In genomic region chr7:5543361-5543760, GRCh38 we compare ENCODE assay signal across 22 cellular contexts. TPM values are rescaled to one million over a fixed set of nuclear protein-coding genes. Genes with fewer than 3 reads are reported as not detected.
A peak's percentile ranks its signal among the peaks of the same experiment; 100 is the strongest.
DNase-seq lines count a peak whose midpoint lies in the region; ATAC-seq, FAIRE-seq and TF ChIP-seq lines count a peak whose summit lies in the region.
"Had no signal": no experiment of that assay in that cellular context is flagged by ENCODE, and none has a peak within 500 bp of the region (broad histone marks: within the 10 kb centered on the region; RNA-seq: fewer than 3 reads in every experiment).

No MANE protein-coding gene starts in this region.

- H3F3A ChIP-seq in PC-3 (ENCODE audit: low read length, unreplicated experiment) (no peaks in the 10 kb centered on the region), neural progenitor cell (ENCODE audit: low read depth) (no peaks in the 10 kb centered on the region)

- H3K79me2 ChIP-seq in PC-3 (ENCODE audit: low read length) (no peaks in the 10 kb centered on the region), neural progenitor cell (ENCODE audit: low read depth) (no peaks in the 10 kb centered on the region), trophoblast cell (ENCODE audit: control insufficient read depth, insufficient read depth, low read length, poor library complexity) (no peaks in the 10 kb centered on the region)

- H3K9me3 ChIP-seq in PC-3 (ENCODE audit: low read length) = no peaks in the 10 kb centered on the region
- no peaks in the 10 kb centered on the region for H3K9me3 ChIP-seq in neural progenitor cell (ENCODE audit: low read depth)
- peaks cover 2% of the 10 kb centered on the region for H3K9me3 ChIP-seq in trophoblast cell (ENCODE audit: insufficient read depth, low read depth, low read length)
- H3K9me3 ChIP-seq: SK-N-SH had no signal

- H3K36me3 Mint-ChIP-seq in neural progenitor cell = no peaks in the 10 kb centered on the region
- H3K36me3 Mint-ChIP-seq: CD4-positive, CD25-positive, alpha-beta regulatory T cell had no signal

- no peak overlapping the region for H3K23ac ChIP-seq in trophoblast cell (ENCODE audit: low read length)

- intact Hi-C loops in PC-3 (cut with micrococcal nuclease) = no loop called here

- CTCF ChIA-PET in PC-3 (lab: Charles Lee) = no interaction called here

- H3K14ac ChIP-seq in trophoblast cell (ENCODE audit: low read length) = no peak overlapping the region

- H4K91ac ChIP-seq in trophoblast cell (ENCODE audit: low read depth, low read length) = no peak overlapping the region

- H4K8ac ChIP-seq in trophoblast cell (ENCODE audit: low read depth, low read length) = no peak overlapping the region

- no peaks in the 10 kb centered on the region for H3K9me2 ChIP-seq in PC-3 (replicated peaks; ENCODE audit: low read length)
- H3K9me2 ChIP-seq: SK-N-SH had no signal

- peaks cover 2% of the 10 kb centered on the region for H3K4me1 Mint-ChIP-seq in neural progenitor cell

- H2AFZ ChIP-seq in PC-3 (ENCODE audit: low read length) (no peak overlapping the region), neural progenitor cell (replicated peaks) (no peak overlapping the region), trophoblast cell (ENCODE audit: insufficient read depth, low read length, poor library complexity) (no peak overlapping the region)

- ATAC-seq in PC-3 (peak; percentile 33; the same call in 1 of the 2 replicates), GM18519 (IDR thresholded peaks at IDR 0.05; ENCODE audit: low FRiP score, unreplicated experiment) (no peak)

- WGBS in trophoblast cell (ENCODE audit: extremely low coverage, insufficient coverage, insufficient read length) = no CpG with 5 or more reads among the region's 6 CpGs

- H3K4me3 ChIP-seq in PC-3 (ENCODE audit: low read length) (no peak overlapping the region), bronchial epithelial cell (ENCODE audit: low read depth, low read length) (no peak overlapping the region), neural progenitor cell (no peak overlapping the region), trophoblast cell (ENCODE audit: low read depth, low read length) (no peak overlapping the region)

- no peaks in the 10 kb centered on the region for H3K79me1 ChIP-seq in trophoblast cell (ENCODE audit: low read length)

- H2BK5ac ChIP-seq in trophoblast cell (ENCODE audit: low read depth, low read length, poor library complexity) = no peak overlapping the region

- no peak overlapping the region for H4K12ac ChIP-seq in trophoblast cell (ENCODE audit: low read depth, low read length)

- H3K9ac ChIP-seq in PC-3 (ENCODE audit: low read length) = no peak overlapping the region
- no peak overlapping the region for H3K9ac ChIP-seq in neural progenitor cell
- H3K9ac ChIP-seq in trophoblast cell (ENCODE audit: low read length) = no peak overlapping the region
- H3K9ac ChIP-seq: SK-N-SH had no signal

- H3K4me2 ChIP-seq in PC-3 (ENCODE audit: low read length) (no peak overlapping the region), neural progenitor cell (no peak overlapping the region), trophoblast cell (ENCODE audit: low read length) (no peak overlapping the region)
- H3K4me2 ChIP-seq: SK-N-SH had no signal

- POLR2A ChIA-PET in PC-3 (lab: Charles Lee; ENCODE audit: unreplicated experiment) = interaction anchor here (0.7 kb wide), 1 partner anchor 20 kb away, joined by 9 read pairs; no protein-coding TSS in a partner anchor

- H3K27me3 Mint-ChIP-seq in neural progenitor cell (ENCODE audit: insufficient read depth, low read depth) = peaks cover 8% of the 10 kb centered on the region

- H3K27ac ChIP-seq in PC-3 (ENCODE audit: low read length) (no peak overlapping the region), neural progenitor cell (no peak overlapping the region), trophoblast cell (ENCODE audit: low read depth, low read length) (no peak overlapping the region)

- H3K4me1 ChIP-seq in PC-3 (ENCODE audit: insufficient read depth, low read length) (no peaks in the 10 kb centered on the region), neural progenitor cell (no peaks in the 10 kb centered on the region), trophoblast cell (ENCODE audit: control insufficient read depth in 1 of 2, insufficient read depth in 2 of 2, low read length in 2 of 2) (no peaks in the 10 kb centered on the region)

- no peaks in the 10 kb centered on the region for H4K20me1 ChIP-seq in PC-3 (ENCODE audit: low read length)
- no peaks in the 10 kb centered on the region for H4K20me1 ChIP-seq in neural progenitor cell (ENCODE audit: low read depth)

- H2BK12ac ChIP-seq in trophoblast cell (ENCODE audit: low read length) = no peak overlapping the region

- H3K4ac ChIP-seq in trophoblast cell (ENCODE audit: low read depth, low read length) = no peak overlapping the region

- H2BK120ac ChIP-seq in trophoblast cell (ENCODE audit: insufficient read depth, low read length, poor library complexity) = no peak overlapping the region

- peak overlapping the region; percentile 30 for H3K4me3 Mint-ChIP-seq in neural progenitor cell
- H3K4me3 Mint-ChIP-seq: CD4-positive, CD25-positive, alpha-beta regulatory T cell had no signal

- BruUV-seq in PC-3 (replicated peaks; lab: Mats Ljungman, UMichigan) = no TSS peak

- H3K9me3 Mint-ChIP-seq in neural progenitor cell = no peaks in the 10 kb centered on the region

- no peak overlapping the region for H3K27ac Mint-ChIP-seq in neural progenitor cell
- H3K27ac Mint-ChIP-seq: CD4-positive, CD25-positive, alpha-beta regulatory T cell had no signal

- TF ChIP-seq CTCF in PC-3 (conservative IDR thresholded peaks at IDR 0.05; ENCODE audit: low read depth, low read length) (no peak), bronchial epithelial cell (IDR thresholded peaks at IDR 0.05; ENCODE audit: insufficient read depth, low read length, severe bottlenecking) (no peak), neural progenitor cell (IDR thresholded peaks at IDR 0.05) (no peak)

- no peaks in the 10 kb centered on the region for H3K36me3 ChIP-seq in PC-3 (ENCODE audit: low read depth, low read length)
- H3K36me3 ChIP-seq in bronchial epithelial cell (ENCODE audit: control insufficient read depth, insufficient read depth, low read length) = no peaks in the 10 kb centered on the region
- no peaks in the 10 kb centered on the region for H3K36me3 ChIP-seq in neural progenitor cell
- H3K36me3 ChIP-seq in trophoblast cell (ENCODE audit: control insufficient read depth in 1 of 2, insufficient read depth in 2 of 2, low read length in 2 of 2) = no peaks in the 10 kb centered on the region

- no peak overlapping the region for H2AK5ac ChIP-seq in trophoblast cell (ENCODE audit: low read length)

- peak; percentile 44 for DNase-seq in HT1080 (ENCODE audit: low read depth)
- no peak for DNase-seq in PC-3
- peak; percentile 31 for DNase-seq in bronchial epithelial cell (ENCODE audit: low read depth)
- DNase-seq in neural progenitor cell (ENCODE audit: low spot score) = no peak
- DNase-seq in trophoblast cell = no peak
- no peak for DNase-seq in activated CD8-positive, alpha-beta memory T cell treated with anti-CD3 and anti-CD28 coated beads, Interleukin-2, amount 50 U/mL, for 48 hours
- no peak for DNase-seq in NCI-H2081 (lab: John Stamatoyannopoulos, UW)
- DNase-seq: CD4-positive, CD25-positive, alpha-beta regulatory T cell; DMS79 treated with DMSO at 0.1 percent for 48 hours; KBM-7; MM.1S; NCI-H1105 treated with DMSO at 0.1 percent for 48 hours; NCI-H2029 treated with DMSO at 0.1 percent for 48 hours; NCI-H2171; NCI-H524 treated with DMSO at 0.1 percent for 48 hours; RPMI8226; SHP77 treated with DMSO at 0.1 percent for 48 hours; SK-N-SH had no signal

- no peak for FAIRE-seq in bronchial epithelial cell (lab: Jason Lieb, UNC)
- FAIRE-seq: GM12891, GM18507, GM19239 had no signal

- H3K18ac ChIP-seq in trophoblast cell (ENCODE audit: low read length) = no peak overlapping the region

- no peaks in the 10 kb centered on the region for H3K27me3 ChIP-seq in PC-3 (ENCODE audit: low read length)
- no peaks in the 10 kb centered on the region for H3K27me3 ChIP-seq in bronchial epithelial cell (ENCODE audit: control insufficient read depth, insufficient read depth, low read length)
- H3K27me3 ChIP-seq in neural progenitor cell = no peaks in the 10 kb centered on the region
- no peaks in the 10 kb centered on the region for H3K27me3 ChIP-seq in trophoblast cell (ENCODE audit: insufficient read depth, low read length)

RNA-seq across cellular contexts. Expression of gene ACTB, which starts 13.0 kb away (rescaled TPM):
- total RNA-seq in HT1080 (2014; rRNA removed; shearing (Covaris generic)) = 3,371 and 6,770 TPM in 2 replicates
- 6,796 and 8,116 TPM in 2 replicates for polyA plus RNA-seq in HT1080 (2015; cell fraction: cytosol; rRNA removed)
- polyA plus RNA-seq in HT1080 (2015; cell fraction: nucleus; rRNA removed) = 4,498 and 5,171 TPM in 2 replicates
- total RNA-seq in PC-3 (2014; rRNA removed) (1,825 and 2,289 TPM in 2 replicates), bronchial epithelial cell (1,767 and 1,838 TPM in 2 replicates), neural progenitor cell (ENCODE audit: low replicate concordance) (1,381 and 2,318 TPM in 2 replicates)
- 11,522 and 11,821 TPM in 2 replicates for polyA plus RNA-seq in trophoblast cell (2013)

RNA-seq across cellular contexts. Expression of gene FBXL18, which starts 29.8 kb away (rescaled TPM):
- 12.1 and 17.6 TPM in 2 replicates for total RNA-seq in HT1080 (2014; rRNA removed; shearing (Covaris generic))
- polyA plus RNA-seq in HT1080 (2015; cell fraction: cytosol; rRNA removed) = 10.8 and 11.7 TPM in 2 replicates
- polyA plus RNA-seq in HT1080 (2015; cell fraction: nucleus; rRNA removed) = 20.9 and 23.0 TPM in 2 replicates
- total RNA-seq in PC-3 (2014; rRNA removed) (10.2 and 16.2 TPM in 2 replicates), bronchial epithelial cell (3.2 and 5.1 TPM in 2 replicates), neural progenitor cell (ENCODE audit: low replicate concordance) (3.3 and 6.7 TPM in 2 replicates)
- polyA plus RNA-seq in trophoblast cell (2013) = 10.7 and 11.6 TPM in 2 replicates

RNA-seq across cellular contexts. Expression of gene FSCN1, which starts 49.3 kb away (rescaled TPM):
- total RNA-seq in HT1080 (2014; rRNA removed; shearing (Covaris generic)) = 302 and 373 TPM in 2 replicates
- 307 and 322 TPM in 2 replicates for polyA plus RNA-seq in HT1080 (2015; cell fraction: cytosol; rRNA removed)
- 265 and 273 TPM in 2 replicates for polyA plus RNA-seq in HT1080 (2015; cell fraction: nucleus; rRNA removed)
- total RNA-seq in PC-3 (2014; rRNA removed) = 318 and 403 TPM in 2 replicates
- 182 and 253 TPM in 2 replicates for total RNA-seq in bronchial epithelial cell
- total RNA-seq in neural progenitor cell (ENCODE audit: low replicate concordance) = 76.3 and 256 TPM in 2 replicates
- 507 and 526 TPM in 2 replicates for polyA plus RNA-seq in trophoblast cell (2013)

Comparison
In these comparisons a context has a peak if more than half of its experiments do, and no peak if none do; other contexts are left out.
1. DNase-seq: peak in HT1080 (single experiment) and bronchial epithelial cell (single experiment); none in PC-3 (single experiment), neural progenitor cell (single experiment), trophoblast cell (0 of 2), activated CD8-positive, alpha-beta memory T cell treated with anti-CD3 and anti-CD28 coated beads, Interleukin-2, amount 50 U/mL, for 48 hours (single experiment) and NCI-H2081 (0 of 2).